Comparison of ENCODE assay signal across 8 cellular contexts in the genomic region with DNA sequence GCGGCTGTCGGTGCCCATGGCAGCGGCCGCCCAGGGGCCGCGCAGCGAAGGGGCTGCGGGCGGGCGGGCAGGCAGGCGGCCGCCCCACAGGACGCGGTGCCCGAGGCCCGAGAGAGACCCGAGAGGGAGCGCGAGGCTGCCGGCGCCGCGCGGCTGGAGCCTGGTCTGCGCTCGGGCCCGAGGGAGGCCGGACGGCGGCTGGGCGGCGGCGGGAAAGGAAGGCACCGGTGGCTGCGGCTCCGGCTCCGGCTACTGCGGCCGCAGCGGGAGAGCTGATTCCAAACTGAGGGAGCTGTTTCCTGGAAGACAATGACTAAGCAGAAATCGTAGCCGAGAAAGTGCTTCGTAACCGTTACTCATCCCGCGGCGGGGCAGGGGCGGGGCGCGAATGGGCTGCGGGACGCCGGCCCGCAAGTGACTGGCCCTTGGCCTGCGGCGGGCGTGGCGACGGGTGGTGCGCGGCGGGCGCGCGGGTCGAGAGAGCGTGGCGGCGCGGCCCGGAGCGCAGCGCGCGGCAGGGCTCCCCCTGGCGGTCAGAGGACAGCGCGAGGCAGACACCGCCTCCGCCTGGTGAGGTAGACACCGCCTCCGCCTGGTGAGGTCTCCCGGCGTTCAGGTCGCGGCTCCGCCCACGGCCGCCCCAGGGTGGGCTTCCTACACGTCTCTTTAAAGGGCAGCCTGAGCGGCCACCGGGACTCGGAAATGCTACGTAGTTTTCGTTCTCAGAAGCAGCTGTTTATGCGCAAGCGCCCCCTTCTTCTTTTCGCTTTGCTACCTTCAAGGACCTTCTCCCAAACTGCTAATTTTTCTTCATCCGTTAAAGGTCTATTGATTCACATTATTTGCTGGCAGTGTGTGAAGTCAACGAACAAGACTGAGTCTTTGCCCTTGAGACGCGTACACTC. TPM values are rescaled to one million over a fixed set of nuclear protein-coding genes. Genes with fewer than 3 reads are reported as not detected.
A peak's percentile ranks its signal among the peaks of the same experiment; 100 is the strongest.
DNase-seq lines count a peak whose midpoint lies in the region; TF ChIP-seq lines count a peak whose summit lies in the region.

A gene with protein sequence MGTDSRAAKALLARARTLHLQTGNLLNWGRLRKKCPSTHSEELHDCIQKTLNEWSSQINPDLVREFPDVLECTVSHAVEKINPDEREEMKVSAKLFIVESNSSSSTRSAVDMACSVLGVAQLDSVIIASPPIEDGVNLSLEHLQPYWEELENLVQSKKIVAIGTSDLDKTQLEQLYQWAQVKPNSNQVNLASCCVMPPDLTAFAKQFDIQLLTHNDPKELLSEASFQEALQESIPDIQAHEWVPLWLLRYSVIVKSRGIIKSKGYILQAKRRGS (minus strand): TSS at position 285 of the 905 bp plus-strand sequence. CDS start 267 bp downstream, at position 18.

- peak; percentile 83 for DNase-seq in G401 (ENCODE audit: low spot score)
- DNase-seq in H4 (ENCODE audit: low spot score), result peak; percentile 88
- peak; percentile 67 for DNase-seq in LNCaP clone FGC (ENCODE audit: low read depth)
- peak; percentile 80 for DNase-seq in SHP77 treated with DMSO at 0.1 percent for 48 hours (lab: John Stamatoyannopoulos, UW)
- peak; percentile 90 for DNase-seq in activated gamma-delta T cell treated with anti-CD3 and anti-CD28 coated beads, Interleukin-2, amount 50 U/mL, for 16 hours (ENCODE audit: low read depth)
- peak; percentile 82 for DNase-seq in foreskin melanocyte

- H3K36me3 ChIP-seq in neuron (ENCODE audit: insufficient read depth, low read length), result no peaks in the 10 kb centered on the region
- H3K36me3 ChIP-seq in subcutaneous abdominal adipose tissue (ENCODE audit: control insufficient read depth in 5 of 5, insufficient read depth in 5 of 5, low read length in 5 of 5), result no peaks in the 10 kb centered on the region

- H3K9me3 ChIP-seq in neuron (ENCODE audit: low read length) (no peaks in the 10 kb centered on the region), subcutaneous abdominal adipose tissue (ENCODE audit: control insufficient read depth in 5 of 5, low read length in 5 of 5) (no peaks in the 10 kb centered on the region)

- H3K4me1 ChIP-seq in neuron (ENCODE audit: insufficient read depth, low read length) (peaks cover 7% of the 10 kb centered on the region), subcutaneous abdominal adipose tissue (ENCODE audit: control insufficient read depth in 5 of 5, insufficient read depth in 5 of 5, low read length in 5 of 5) (peaks cover 2 to 38% (median 29%) of the 10 kb centered on the region in 5 donors)

- H3K27me3 ChIP-seq in neuron (ENCODE audit: insufficient read depth, low read length) (no peaks in the 10 kb centered on the region), subcutaneous abdominal adipose tissue (ENCODE audit: control insufficient read depth in 5 of 5, insufficient read depth in 4 of 5, low read length in 5 of 5) (no peaks in the 10 kb centered on the region)

- peak within 1 kb of the TSS; percentile 87 for H3K27ac ChIP-seq in subcutaneous abdominal adipose tissue (ENCODE audit: low read depth, low read length)

- H3K9ac ChIP-seq in subcutaneous abdominal adipose tissue (ENCODE audit: low read length in 5 of 5), result peak within 1 kb of the TSS; percentile 76 to 92 (median 88)

- TF ChIP-seq CTCF in LNCaP clone FGC (IDR thresholded peaks at IDR 0.05; ENCODE audit: control insufficient read depth, extremely low read depth, insufficient read depth), result peak; percentile 100

- in situ Hi-C loops in G401 (cut with HindIII; ENCODE audit: low sequenced_read_pairs), result no loop called here

- H3K4me3 ChIP-seq in LNCaP clone FGC (ENCODE audit: low read depth, low read length), result peak within 1 kb of the TSS; percentile 65
- peak within 1 kb of the TSS; percentile 55 for H3K4me3 ChIP-seq in neuron (ENCODE audit: low read length)
- H3K4me3 ChIP-seq in subcutaneous abdominal adipose tissue (ENCODE audit: low read depth in 1 of 5, low read length in 5 of 5), result peak within 1 kb of the TSS; percentile 81 to 95 (median 83)

- peak within 1 kb of the TSS; percentile 91 for H2AFZ ChIP-seq in neuron (ENCODE audit: low read depth, low read length)

RNA-seq across cellular contexts. Expression of the gene that starts here (rescaled TPM):
- 15.6 and 33.7 TPM in 2 replicates for total RNA-seq in G401 (2014; rRNA removed; shearing (Covaris generic))
- 33.9 and 52.6 TPM in 2 replicates for total RNA-seq in H4 (2014; rRNA removed; shearing (Covaris generic))

Comparison
In these comparisons a context has a peak if more than half of its experiments do, and no peak if none do; other contexts are left out.
1. Peak in every context shown above with its lines: DNase-seq, H3K4me3 ChIP-seq and H3K27ac ChIP-seq.